Comparison of ENCODE assay signal across 21 cellular contexts in genomic region chr5:25448646-25449045, GRCh38.
DNase-seq lines count a peak whose midpoint lies in the region; ATAC-seq and TF ChIP-seq lines count a peak whose summit lies in the region.
"Had no signal": no experiment of that assay in that cellular context is flagged by ENCODE, and none has a peak within 500 bp of the region (broad histone marks: within the 10 kb centered on the region; RNA-seq: fewer than 3 reads in every experiment).

No MANE protein-coding gene starts in this region.

- no peaks in the 10 kb centered on the region for H4K20me1 ChIP-seq in smooth muscle cell (ENCODE audit: low read depth)

- TF ChIP-seq POLR2A in testis (IDR thresholded peaks at IDR 0.05) = no peak

- H3K4me3 Mint-ChIP-seq in activated CD4-positive, alpha-beta T cell treated with anti-CD3 and anti-CD28 coated beads, Interleukin-2, amount 10 ng/mL, durations not matched to agents 7 days and 5 days = no peak overlapping the region
- H3K4me3 Mint-ChIP-seq: activated T-cell treated with anti-CD3 and anti-CD28 coated beads, Interleukin-2, amount 50 U/mL, for 4 hours; naive thymus-derived CD8-positive, alpha-beta T cell; stimulated activated naive CD8-positive, alpha-beta T cell treated with anti-CD3 and anti-CD28 coated beads, Interleukin-15, Interleukin-2, amounts not matched to agents 100 ng/mL and 50 ng/mL, for 24 hours; T-helper 17 cell had no signal

- 23% methylated on average over 10 of the region's 10 CpGs for WGBS in smooth muscle cell (ENCODE audit: low lambda C conversion rate)
- 77 to 86% methylated on average over 10 of the region's 10 CpGs for WGBS in testis, 2 donors

- peak overlapping the region; percentile 24 for H3K9ac ChIP-seq in smooth muscle cell (ENCODE audit: low read depth)

- no peaks in the 10 kb centered on the region for H3K79me2 ChIP-seq in smooth muscle cell (ENCODE audit: low read depth)

- POLR2A ChIA-PET in activated CD4-positive, alpha-beta T cell treated with anti-CD3 and anti-CD28 coated beads, Interleukin-2, amount 10 ng/mL, durations not matched to agents 7 days and 5 days (lab: Charles Lee) = no interaction called here

- H3K36me3 ChIP-seq in left lung (no peaks in the 10 kb centered on the region), smooth muscle cell (ENCODE audit: low read depth) (no peaks in the 10 kb centered on the region), testis (ENCODE audit: low read depth, missing control alignments) (no peaks in the 10 kb centered on the region)
- H3K36me3 ChIP-seq: brain microvascular endothelial cell, esophagus muscularis mucosa, pancreas, sigmoid colon, tibial artery had no signal

- H3K4me1 Mint-ChIP-seq in activated CD4-positive, alpha-beta T cell treated with anti-CD3 and anti-CD28 coated beads, Interleukin-2, amount 10 ng/mL, durations not matched to agents 7 days and 5 days = no peaks in the 10 kb centered on the region
- H3K4me1 Mint-ChIP-seq: naive thymus-derived CD8-positive, alpha-beta T cell; T-helper 17 cell had no signal

- no peaks in the 10 kb centered on the region for H3K27me3 ChIP-seq in foreskin keratinocyte
- no peaks in the 10 kb centered on the region for H3K27me3 ChIP-seq in left lung
- H3K27me3 ChIP-seq in smooth muscle cell (ENCODE audit: low read depth) = no peaks in the 10 kb centered on the region
- H3K27me3 ChIP-seq in testis = no peaks in the 10 kb centered on the region
- H3K27me3 ChIP-seq: brain microvascular endothelial cell, esophagus muscularis mucosa, pancreas, sigmoid colon, tibial artery had no signal

- H3K4me2 ChIP-seq in smooth muscle cell = peak overlapping the region; percentile 81

- ATAC-seq in foreskin keratinocyte (peak; percentile 12), left lung (peak; percentile 19)
- ATAC-seq: activated T-cell treated with anti-CD3 and anti-CD28 coated beads, Interleukin-2, amount 50 U/mL, for 4 hours; naive thymus-derived CD8-positive, alpha-beta T cell; pancreas; T-helper 17 cell had no signal

- H3K4me1 ChIP-seq in foreskin keratinocyte = no peaks in the 10 kb centered on the region
- H3K4me1 ChIP-seq in left lung = no peaks in the 10 kb centered on the region
- peaks cover 45% of the 10 kb centered on the region for H3K4me1 ChIP-seq in smooth muscle cell (ENCODE audit: low read depth)
- no peaks in the 10 kb centered on the region for H3K4me1 ChIP-seq in testis
- H3K4me1 ChIP-seq: esophagus muscularis mucosa, pancreas, sigmoid colon, tibial artery had no signal

- DNase-seq in NCI-H526 treated with DMSO at 0.1 percent for 48 hours (lab: John Stamatoyannopoulos, UW) = peak; percentile 64
- no peak for DNase-seq in foreskin keratinocyte
- no peak for DNase-seq in left lung
- DNase-seq in smooth muscle cell (lab: John Stamatoyannopoulos, UW; ENCODE audit: unreplicated experiment) = no peak
- no peak for DNase-seq in testis
- DNase-seq in activated naive CD4-positive, alpha-beta T cell (lab: John Stamatoyannopoulos, UW) = no peak
- no peak for DNase-seq in activated CD4-positive, alpha-beta T cell treated with anti-CD3 and anti-CD28 coated beads, Interleukin-2, amount 10 ng/mL, durations not matched to agents 7 days and 5 days
- DNase-seq: activated T-cell treated with anti-CD3 and anti-CD28 coated beads, Interleukin-2, amount 50 U/mL, for 4 hours; brain microvascular endothelial cell; effector memory CD4-positive, alpha-beta T cell; KBM-7; naive thymus-derived CD8-positive, alpha-beta T cell; NCI-H146; NCI-H2171; NCI-H524; sigmoid colon; T-helper 17 cell; tibial artery had no signal

- H2AFZ ChIP-seq in smooth muscle cell (ENCODE audit: low read depth) = peak overlapping the region; percentile 95

- H3K27ac Mint-ChIP-seq in activated CD4-positive, alpha-beta T cell treated with anti-CD3 and anti-CD28 coated beads, Interleukin-2, amount 10 ng/mL, durations not matched to agents 7 days and 5 days = no peak overlapping the region
- H3K27ac Mint-ChIP-seq: naive thymus-derived CD8-positive, alpha-beta T cell; stimulated activated naive CD8-positive, alpha-beta T cell treated with anti-CD3 and anti-CD28 coated beads, Interleukin-15, Interleukin-2, amounts not matched to agents 100 ng/mL and 50 ng/mL, for 24 hours; T-helper 17 cell had no signal

- peaks cover 10% of the 10 kb centered on the region for H3F3A ChIP-seq in smooth muscle cell (ENCODE audit: low read depth)

- no peaks in the 10 kb centered on the region for H3K36me3 Mint-ChIP-seq in activated CD4-positive, alpha-beta T cell treated with anti-CD3 and anti-CD28 coated beads, Interleukin-2, amount 10 ng/mL, durations not matched to agents 7 days and 5 days (ENCODE audit: low read depth)

- CTCF ChIA-PET in activated CD4-positive, alpha-beta T cell treated with anti-CD3 and anti-CD28 coated beads, Interleukin-2, amount 10 ng/mL, durations not matched to agents 7 days and 5 days (lab: Charles Lee) = no interaction called here

- H3K27ac ChIP-seq in foreskin keratinocyte (no peak overlapping the region), left lung (no peak overlapping the region), smooth muscle cell (ENCODE audit: low read depth) (peak overlapping the region; percentile 69), testis (no peak overlapping the region)
- H3K27ac ChIP-seq: brain microvascular endothelial cell, esophagus muscularis mucosa, pancreas, sigmoid colon, tibial artery had no signal

- TF ChIP-seq CTCF in foreskin keratinocyte (conservative IDR thresholded peaks at IDR 0.05) = no peak
- TF ChIP-seq CTCF in left lung (IDR thresholded peaks at IDR 0.05) = no peak
- no peak for TF ChIP-seq CTCF in smooth muscle cell (IDR thresholded peaks at IDR 0.05; ENCODE audit: borderline replicate concordance, insufficient read depth, poor library complexity, severe bottlenecking)
- TF ChIP-seq CTCF in testis (IDR thresholded peaks at IDR 0.05) = no peak

- no peaks in the 10 kb centered on the region for H3K27me3 Mint-ChIP-seq in activated CD4-positive, alpha-beta T cell treated with anti-CD3 and anti-CD28 coated beads, Interleukin-2, amount 10 ng/mL, durations not matched to agents 7 days and 5 days
- H3K27me3 Mint-ChIP-seq: naive thymus-derived CD8-positive, alpha-beta T cell; stimulated activated naive CD8-positive, alpha-beta T cell treated with anti-CD3 and anti-CD28 coated beads, Interleukin-15, Interleukin-2, amounts not matched to agents 100 ng/mL and 50 ng/mL, for 24 hours; T-helper 17 cell had no signal

- H3K4me3 ChIP-seq in left lung = no peak overlapping the region
- no peak overlapping the region for H3K4me3 ChIP-seq in smooth muscle cell
- H3K4me3 ChIP-seq in testis = no peak overlapping the region
- H3K4me3 ChIP-seq: esophagus muscularis mucosa, pancreas, sigmoid colon, tibial artery had no signal

- intact Hi-C loops in left lung (cut with DNase I) (no loop called here), testis (cut with DNase I; ENCODE audit: low total_unique reads) (no loop called here)

- H3K9me3 ChIP-seq in left lung = no peaks in the 10 kb centered on the region
- H3K9me3 ChIP-seq in smooth muscle cell (replicated peaks; ENCODE audit: low read depth) = no peaks in the 10 kb centered on the region
- H3K9me3 ChIP-seq in testis = no peaks in the 10 kb centered on the region
- H3K9me3 ChIP-seq: esophagus muscularis mucosa, pancreas, sigmoid colon, tibial artery had no signal

- H3K9me3 Mint-ChIP-seq in activated CD4-positive, alpha-beta T cell treated with anti-CD3 and anti-CD28 coated beads, Interleukin-2, amount 10 ng/mL, durations not matched to agents 7 days and 5 days = no peaks in the 10 kb centered on the region
